Comparison of ENCODE assay signal across 9 cellular contexts in genomic region chr2:118965737-118966136, GRCh38. TPM values are rescaled to one million over a fixed set of nuclear protein-coding genes. Genes with fewer than 3 reads are reported as not detected.
"Had no signal": no experiment of that assay in that cellular context is flagged by ENCODE, and none has a peak within 500 bp of the region (broad histone marks: within the 10 kb centered on the region; RNA-seq: fewer than 3 reads in every experiment).

No MANE protein-coding gene starts in this region.

- H3K36me3 ChIP-seq: HAP-1 had no signal

- H2AFZ ChIP-seq: GM23248 had no signal

- DNase-seq: GM23248, GOT3, H7, HFFc6 had no signal

- H3K36me3 Mint-ChIP-seq: IgD-negative memory B cell had no signal

- H3K27ac ChIP-seq: GM23248, HL-60 had no signal

- H3K4me3 Mint-ChIP-seq: HFFc6, IgD-negative memory B cell had no signal

- H3K27ac Mint-ChIP-seq: HFFc6, IgD-negative memory B cell had no signal

- H3K4me1 Mint-ChIP-seq: IgD-negative memory B cell had no signal

- H3K9me3 Mint-ChIP-seq: HFFc6 had no signal

- H3K4me3 ChIP-seq: GM23248, HAP-1 had no signal

- H3K9me3 ChIP-seq: HAP-1 had no signal

- H3K9ac ChIP-seq: GM23248 had no signal

- H3K4me1 ChIP-seq: HAP-1 had no signal

RNA-seq across cellular contexts. Expression of gene MARCO, which starts 23.7 kb away (rescaled TPM):
- total RNA-seq: GM23248, H4, H7, HepG2, HFFc6 had no signal
- polyA plus RNA-seq: GM23248, HepG2, IgD-negative memory B cell had no signal
